Comparison of ENCODE assay signal across 1 cellular context in genomic region chr2:148528356-148529064, GRCh38.
TF ChIP-seq lines count a peak whose summit lies in the region.

No MANE protein-coding gene starts in this region.

TF ChIP-seq in WTC11, 78 proteins besides CTCF, POLR2A, EP300 and RAD21 (continued from another document):
- no peak for TF ChIP-seq FOXP4 (CRISPR knock-in tag; IDR thresholded peaks at IDR 0.05)
